Comparison of ENCODE assay signal across 9 cellular contexts in the genomic region with DNA sequence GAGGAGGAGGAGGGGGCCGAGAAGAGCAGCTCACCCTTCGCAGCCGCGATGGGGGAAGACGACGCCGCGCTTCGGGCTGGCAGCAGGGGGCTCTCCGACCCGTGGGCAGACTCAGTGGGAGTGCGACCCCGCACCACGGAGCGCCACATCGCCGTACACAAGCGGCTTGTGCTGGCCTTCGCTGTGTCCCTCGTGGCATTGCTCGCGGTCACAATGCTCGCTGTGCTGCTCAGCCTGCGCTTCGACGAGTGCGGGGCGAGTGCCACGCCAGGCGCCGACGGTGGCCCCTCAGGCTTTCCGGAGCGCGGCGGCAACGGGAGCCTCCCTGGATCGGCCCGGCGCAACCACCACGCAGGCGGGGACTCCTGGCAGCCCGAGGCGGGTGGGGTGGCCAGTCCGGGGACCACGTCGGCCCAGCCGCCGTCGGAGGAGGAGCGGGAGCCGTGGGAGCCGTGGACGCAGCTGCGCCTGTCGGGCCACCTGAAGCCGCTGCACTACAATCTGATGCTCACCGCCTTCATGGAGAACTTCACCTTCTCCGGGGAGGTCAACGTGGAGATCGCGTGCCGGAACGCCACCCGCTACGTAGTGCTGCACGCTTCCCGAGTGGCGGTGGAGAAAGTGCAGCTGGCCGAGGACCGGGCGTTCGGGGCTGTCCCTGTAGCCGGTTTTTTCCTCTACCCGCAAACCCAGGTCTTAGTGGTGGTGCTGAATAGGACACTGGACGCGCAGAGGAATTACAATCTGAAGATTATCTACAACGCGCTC. TPM values are rescaled to one million over a fixed set of nuclear protein-coding genes. Genes with fewer than 3 reads are reported as not detected.
A peak's percentile ranks its signal among the peaks of the same experiment; 100 is the strongest.
DNase-seq lines count a peak whose midpoint lies in the region; ATAC-seq and TF ChIP-seq lines count a peak whose summit lies in the region.
"Had no signal": no experiment of that assay in that cellular context is flagged by ENCODE, and none has a peak within 500 bp of the region (broad histone marks: within the 10 kb centered on the region; RNA-seq: fewer than 3 reads in every experiment).

No MANE protein-coding gene starts in this region.

- no peaks in the 10 kb centered on the region for H3K36me3 Mint-ChIP-seq in T-helper 17 cell (ENCODE audit: low read depth)
- H3K36me3 Mint-ChIP-seq: activated naive CD8-positive, alpha-beta T cell had no signal

- TF ChIP-seq POLR2A in sigmoid colon (IDR thresholded peaks at IDR 0.05) = no peak

- 1% methylated on average over 79 of the region's 79 CpGs for WGBS in right cardiac atrium
- WGBS in sigmoid colon, 2 donors = 4 to 16% methylated on average over 79 of the region's 79 CpGs

- peak; percentile 5 for DNase-seq in GM06990 (ENCODE audit: extremely low read depth, insufficient read length)
- DNase-seq in right cardiac atrium = peak; percentile 40 to 76 (median 72)
- DNase-seq in sigmoid colon = no peak
- DNase-seq in T-helper 17 cell = no peak
- DNase-seq in SHP77 treated with DMSO at 0.1 percent for 48 hours (lab: John Stamatoyannopoulos, UW) = no peak

- no peaks in the 10 kb centered on the region for H3K9me3 ChIP-seq in right cardiac atrium (ENCODE audit: control insufficient read depth, low read length)
- H3K9me3 ChIP-seq in sigmoid colon = no peaks in the 10 kb centered on the region
- no peaks in the 10 kb centered on the region for H3K9me3 ChIP-seq in T-helper 17 cell (ENCODE audit: control insufficient read depth, low read length, poor library complexity, severe bottlenecking)

- ATAC-seq in SK-N-SH treated with all-trans-retinoic acid at 6 μM for 48 hours (peak; percentile 11), right cardiac atrium (peak; percentile 30 to 52), T-helper 17 cell (no peak), HG03196 (IDR thresholded peaks at IDR 0.05; ENCODE audit: unreplicated experiment) (no peak), GM18517 (IDR thresholded peaks at IDR 0.05; ENCODE audit: unreplicated experiment) (no peak)

- no peaks in the 10 kb centered on the region for H3K36me3 ChIP-seq in GM06990 (ENCODE audit: control insufficient read depth, insufficient read depth, low read length)
- H3K36me3 ChIP-seq in sigmoid colon = no peaks in the 10 kb centered on the region

- H3K27ac Mint-ChIP-seq in T-helper 17 cell = no peak overlapping the region
- H3K27ac Mint-ChIP-seq: activated naive CD8-positive, alpha-beta T cell had no signal

- H3K27me3 Mint-ChIP-seq in T-helper 17 cell = peaks cover 42% of the 10 kb centered on the region

- H3K27me3 ChIP-seq in GM06990 (replicated peaks; ENCODE audit: control insufficient read depth, insufficient read depth, low read length) (no peaks in the 10 kb centered on the region; the same call in 1 of the 2 replicates), right cardiac atrium (ENCODE audit: control insufficient read depth, insufficient read depth) (no peaks in the 10 kb centered on the region), sigmoid colon (peaks cover 16 to 48% (median 40%) of the 10 kb centered on the region in 3 donors)

- TF ChIP-seq EP300 in sigmoid colon (IDR thresholded peaks at IDR 0.05) = no peak

- no peak overlapping the region for H3K4me3 Mint-ChIP-seq in T-helper 17 cell
- H3K4me3 Mint-ChIP-seq: activated naive CD8-positive, alpha-beta T cell had no signal

- H3K4me3 ChIP-seq in GM06990 (replicated peaks; ENCODE audit: low read depth, low read length) (no peak overlapping the region), right cardiac atrium (ENCODE audit: low read length) (peak overlapping the region; percentile 78), sigmoid colon (peak overlapping the region; percentile 25 to 61 (median 50))

- H3K27ac ChIP-seq in right cardiac atrium (ENCODE audit: low read length) (no peak overlapping the region), sigmoid colon (peak overlapping the region in 3 of 4 donors; percentile 15 to 69 (median 65))

- H3K4me1 ChIP-seq in right cardiac atrium (ENCODE audit: control insufficient read depth, insufficient read depth, low read length) (peaks cover 2% of the 10 kb centered on the region), sigmoid colon (peaks cover 0 to 28% (median 21%) of the 10 kb centered on the region in 4 donors)

- intact Hi-C loops in right cardiac atrium (cut with DNase I) = no loop called here
- intact Hi-C loops in sigmoid colon (cut with DNase I) = no loop called here

- no peaks in the 10 kb centered on the region for H3K4me1 Mint-ChIP-seq in T-helper 17 cell

- TF ChIP-seq CTCF in GM06990 (IDR thresholded peaks at IDR 0.05; ENCODE audit: insufficient read depth, low read length, poor library complexity, severe bottlenecking) (no peak), sigmoid colon (IDR thresholded peaks at IDR 0.05) (no peak)

TF ChIP-seq in SK-N-SH treated with all-trans-retinoic acid at 6 μM for 48 hours, 23 proteins besides CTCF, POLR2A, EP300 and RAD21:
- no peak for TF ChIP-seq GLIS3 (CRISPR knock-in tag; IDR thresholded peaks at IDR 0.05)

RNA-seq across cellular contexts. Expression of a gene that starts 0.7 kb away (rescaled TPM):
- total RNA-seq in right cardiac atrium (1 to 10 TPM; 3.5 to 7.0 (median 4.2) TPM), sigmoid colon (1 to 10 TPM; 2.9 to 10.0 (median 4.9) TPM), T-helper 17 cell (under 1 TPM in 1 of 2 donors, not detected in 1; 0.26 TPM)
- polyA plus RNA-seq in right cardiac atrium (0.57 TPM), sigmoid colon (1 to 10 TPM in 1 of 3 donors, under 1 TPM in 2; 0.42 to 1.2 (median 0.69) TPM)

Comparison
In these comparisons a context has a peak if more than half of its experiments do, and no peak if none do; other contexts are left out.
1. DNase-seq: peak in GM06990 (single experiment) and right cardiac atrium (3 of 3); none in sigmoid colon (single experiment), T-helper 17 cell (0 of 3) and SHP77 treated with DMSO at 0.1 percent for 48 hours (single experiment).
2. ATAC-seq: peak in SK-N-SH treated with all-trans-retinoic acid at 6 μM for 48 hours (single experiment) and right cardiac atrium (2 of 2); none in T-helper 17 cell (single experiment), HG03196 (single experiment) and GM18517 (single experiment).